27 cellular contexts compared by ENCODE assay signal in genomic region chr3:82816086-82816485, GRCh38.
"Had no signal": no experiment of that assay in that cellular context is flagged by ENCODE, and none has a peak within 500 bp of the region (broad histone marks: within the 10 kb centered on the region; RNA-seq: fewer than 3 reads in every experiment).

No MANE protein-coding gene starts in this region.

- H3K4me3 ChIP-seq: stomach, suprapubic skin, testis, thoracic aorta, thyroid gland, tibial artery, tibial nerve, transverse colon, upper lobe of left lung, upper lobe of right lung, uterus, vagina had no signal

- H3K4me1 ChIP-seq: stomach, suprapubic skin, testis, thyroid gland, tibial nerve, transverse colon, upper lobe of left lung, upper lobe of right lung, uterus, vagina had no signal

- H3K36me3 ChIP-seq: stomach, suprapubic skin, thoracic aorta, thyroid gland, tibial artery, tibial nerve, transverse colon, upper lobe of left lung, upper lobe of right lung, uterus, vagina had no signal

- DNase-seq: stimulated activated CD4-positive, alpha-beta T cell treated with anti-CD3 and anti-CD28 coated beads, Interleukin-2, amount 100 ng/mL, for 48 hours; stimulated activated CD4-positive, alpha-beta T cell treated with anti-CD3 and anti-CD28 coated beads, Interleukin-4, amount 100 ng/mL, for 1 hour; stimulated activated CD4-positive, alpha-beta T cell treated with anti-CD3 and anti-CD28 coated beads, Interleukin-4, amount 100 ng/mL, for 24 hours; stimulated activated CD4-positive, alpha-beta T cell treated with anti-CD3 and anti-CD28 coated beads, Interleukin-4, amount 100 ng/mL, for 4 hours; stimulated activated CD8-positive, alpha-beta memory T cell treated with anti-CD3 and anti-CD28 coated beads, Interleukin-4, amount 100 ng/mL, for 48 hours; stimulated activated naive B cell treated with anti-CD40 and anti-IgM and Interleukin-4, amounts not matched to agents 10 μg/mL and 1 μg/mL and 100 μg/mL, for 72 hours; stimulated activated naive CD4-positive, alpha-beta T cell; stimulated activated naive CD4-positive, alpha-beta T cell treated with Interleukin-2 at 50 U/mL for 16 hours; stimulated activated naive CD8-positive, alpha-beta T cell treated with anti-CD3 and anti-CD28 coated beads, Interleukin-15, amount 100 ng/mL, for 72 hours; stimulated activated naive CD8-positive, alpha-beta T cell treated with anti-CD3 and anti-CD28 coated beads, Interleukin-15, Interleukin-2, amounts not matched to agents 100 U/mL and 50 U/mL, for 24 hours; stomach; substantia nigra; testis; thyroid gland; tibial artery; transverse colon; trophoblast cell; uterus had no signal

- FAIRE-seq: urothelium cell line had no signal

- H3K27me3 ChIP-seq: stomach, suprapubic skin, testis, thyroid gland, tibial artery, tibial nerve, transverse colon, upper lobe of left lung, upper lobe of right lung, uterus, vagina had no signal

- H3K9me3 ChIP-seq: testis, thyroid gland, upper lobe of right lung, uterus, vagina had no signal

- ATAC-seq: stimulated activated effector memory CD8-positive, alpha-beta T cell treated with anti-CD3 and anti-CD28 coated beads, Interleukin-12 subunit alpha, Interleukin-12 subunit beta, amount 100 ng/mL, for 72 hours; stimulated activated memory B cell treated with anti-CD40 and anti-IgM and Interleukin-4, amounts not matched to agents 10 μg/mL and 1 μg/mL and 100 μg/mL, for 72 hours; stimulated activated naive B cell treated with anti-CD40 and anti-IgM and Interleukin-4, amounts not matched to agents 10 μg/mL and 1 μg/mL and 100 μg/mL, for 72 hours; stimulated activated naive CD8-positive, alpha-beta T cell treated with anti-CD3 and anti-CD28 coated beads, Interleukin-15, amount 100 ng/mL, for 72 hours; stimulated activated naive CD8-positive, alpha-beta T cell treated with anti-CD3 and anti-CD28 coated beads, Interleukin-15, Interleukin-2, amounts not matched to agents 100 U/mL and 50 U/mL, for 24 hours; upper lobe of right lung had no signal

- H3K27ac ChIP-seq: stomach, suprapubic skin, testis, thoracic aorta, thyroid gland, tibial nerve, transverse colon, upper lobe of left lung, upper lobe of right lung, uterus, vagina had no signal
